2 cellular contexts compared by ENCODE assay signal in the genomic region with DNA sequence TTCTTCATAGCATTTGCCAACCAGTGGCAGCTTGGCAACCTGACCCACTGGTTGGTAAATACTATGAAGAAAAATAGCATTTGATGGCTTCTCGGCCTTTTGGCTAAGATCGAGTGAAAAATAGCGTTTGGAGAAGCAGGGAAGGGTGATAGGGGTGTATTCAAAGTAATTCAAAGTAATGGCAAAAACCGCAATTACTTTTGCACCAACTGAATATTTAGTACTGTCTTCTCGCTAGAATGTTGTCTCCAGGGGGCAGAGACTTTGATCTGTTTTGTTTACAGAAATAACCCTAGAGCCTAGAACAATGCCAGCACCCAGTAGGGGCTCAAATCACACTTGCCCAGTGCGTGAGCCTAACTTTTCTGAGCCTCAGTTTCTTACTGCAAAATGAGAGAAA.
TF ChIP-seq lines count a peak whose summit lies in the region.

No MANE protein-coding gene starts in this region.

TF ChIP-seq in SK-N-SH, 30 proteins besides CTCF, POLR2A, EP300 and RAD21 (continued from another document):
- TF ChIP-seq, protein P1, sequence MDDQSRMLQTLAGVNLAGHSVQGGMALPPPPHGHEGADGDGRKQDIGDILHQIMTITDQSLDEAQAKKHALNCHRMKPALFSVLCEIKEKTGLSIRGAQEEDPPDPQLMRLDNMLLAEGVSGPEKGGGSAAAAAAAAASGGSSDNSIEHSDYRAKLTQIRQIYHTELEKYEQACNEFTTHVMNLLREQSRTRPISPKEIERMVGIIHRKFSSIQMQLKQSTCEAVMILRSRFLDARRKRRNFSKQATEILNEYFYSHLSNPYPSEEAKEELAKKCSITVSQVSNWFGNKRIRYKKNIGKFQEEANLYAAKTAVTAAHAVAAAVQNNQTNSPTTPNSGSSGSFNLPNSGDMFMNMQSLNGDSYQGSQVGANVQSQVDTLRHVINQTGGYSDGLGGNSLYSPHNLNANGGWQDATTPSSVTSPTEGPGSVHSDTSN (IDR thresholded peaks at IDR 0.05): no peak
- no peak for TF ChIP-seq TCF12 (IDR thresholded peaks at IDR 0.05)
- no peak for TF ChIP-seq JUND (IDR thresholded peaks at IDR 0.05)
- no peak for TF ChIP-seq RFX5 (IDR thresholded peaks at IDR 0.05; ENCODE audit: low read length)
- TF ChIP-seq, protein P2, sequence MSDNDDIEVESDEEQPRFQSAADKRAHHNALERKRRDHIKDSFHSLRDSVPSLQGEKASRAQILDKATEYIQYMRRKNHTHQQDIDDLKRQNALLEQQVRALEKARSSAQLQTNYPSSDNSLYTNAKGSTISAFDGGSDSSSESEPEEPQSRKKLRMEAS (IDR thresholded peaks at IDR 0.05; ENCODE audit: low read depth): no peak
- TF ChIP-seq, protein P3, sequence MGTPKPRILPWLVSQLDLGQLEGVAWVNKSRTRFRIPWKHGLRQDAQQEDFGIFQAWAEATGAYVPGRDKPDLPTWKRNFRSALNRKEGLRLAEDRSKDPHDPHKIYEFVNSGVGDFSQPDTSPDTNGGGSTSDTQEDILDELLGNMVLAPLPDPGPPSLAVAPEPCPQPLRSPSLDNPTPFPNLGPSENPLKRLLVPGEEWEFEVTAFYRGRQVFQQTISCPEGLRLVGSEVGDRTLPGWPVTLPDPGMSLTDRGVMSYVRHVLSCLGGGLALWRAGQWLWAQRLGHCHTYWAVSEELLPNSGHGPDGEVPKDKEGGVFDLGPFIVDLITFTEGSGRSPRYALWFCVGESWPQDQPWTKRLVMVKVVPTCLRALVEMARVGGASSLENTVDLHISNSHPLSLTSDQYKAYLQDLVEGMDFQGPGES (IDR thresholded peaks at IDR 0.05; ENCODE audit: low read depth, low read length): no peak
- TF ChIP-seq FOXJ3 (CRISPR knock-in tag; IDR thresholded peaks at IDR 0.05): no peak
- TF ChIP-seq, protein P4, sequence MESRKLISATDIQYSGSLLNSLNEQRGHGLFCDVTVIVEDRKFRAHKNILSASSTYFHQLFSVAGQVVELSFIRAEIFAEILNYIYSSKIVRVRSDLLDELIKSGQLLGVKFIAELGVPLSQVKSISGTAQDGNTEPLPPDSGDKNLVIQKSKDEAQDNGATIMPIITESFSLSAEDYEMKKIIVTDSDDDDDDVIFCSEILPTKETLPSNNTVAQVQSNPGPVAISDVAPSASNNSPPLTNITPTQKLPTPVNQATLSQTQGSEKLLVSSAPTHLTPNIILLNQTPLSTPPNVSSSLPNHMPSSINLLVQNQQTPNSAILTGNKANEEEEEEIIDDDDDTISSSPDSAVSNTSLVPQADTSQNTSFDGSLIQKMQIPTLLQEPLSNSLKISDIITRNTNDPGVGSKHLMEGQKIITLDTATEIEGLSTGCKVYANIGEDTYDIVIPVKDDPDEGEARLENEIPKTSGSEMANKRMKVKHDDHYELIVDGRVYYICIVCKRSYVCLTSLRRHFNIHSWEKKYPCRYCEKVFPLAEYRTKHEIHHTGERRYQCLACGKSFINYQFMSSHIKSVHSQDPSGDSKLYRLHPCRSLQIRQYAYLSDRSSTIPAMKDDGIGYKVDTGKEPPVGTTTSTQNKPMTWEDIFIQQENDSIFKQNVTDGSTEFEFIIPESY (IDR thresholded peaks at IDR 0.05; ENCODE audit: borderline replicate concordance, low read depth): no peak
- TF ChIP-seq FOSL2 (IDR thresholded peaks at IDR 0.05; ENCODE audit: borderline replicate concordance, low read depth): no peak

TF ChIP-seq in SK-N-SH treated with all-trans-retinoic acid at 6 μM for 48 hours, 23 proteins besides CTCF, POLR2A, EP300 and RAD21 (continued from another document):
- no peak for TF ChIP-seq ARNTL (CRISPR knock-in tag; IDR thresholded peaks at IDR 0.05; ENCODE audit: borderline replicate concordance, low read depth)
- no peak for TF ChIP-seq TOX (CRISPR knock-in tag; IDR thresholded peaks at IDR 0.05; ENCODE audit: borderline replicate concordance)
- TF ChIP-seq RARB (CRISPR knock-in tag; IDR thresholded peaks at IDR 0.05): no peak
